ENCODE assay signal across 26 cellular contexts in genomic region chr22:38741166-38741565, GRCh38. TPM values are rescaled to one million over a fixed set of nuclear protein-coding genes. Genes with fewer than 3 reads are reported as not detected.
A peak's percentile ranks its signal among the peaks of the same experiment; 100 is the strongest.
DNase-seq lines count a peak whose midpoint lies in the region; ATAC-seq and TF ChIP-seq lines count a peak whose summit lies in the region.
"Had no signal": no experiment of that assay in that cellular context is flagged by ENCODE, and none has a peak within 500 bp of the region (broad histone marks: within the 10 kb centered on the region; RNA-seq: fewer than 3 reads in every experiment).

No MANE protein-coding gene starts in this region.

- DNase-seq in activated T-cell treated with anti-CD3 and anti-CD28 coated beads, Interleukin-2, amount 50 U/mL, for 72 hours: no peak
- DNase-seq in activated T-cell treated with anti-CD3 and anti-CD28 coated beads, Interleukin-2, amount 50 U/mL, for 4 hours: no peak
- DNase-seq in CD8-positive, alpha-beta T cell: no peak
- no peak for DNase-seq in activated naive CD8-positive, alpha-beta T cell treated with anti-CD3 and anti-CD28 coated beads, Interleukin-2, amount 10 ng/mL, durations not matched to agents 7 days and 5 days
- no peak for DNase-seq in naive thymus-derived CD8-positive, alpha-beta T cell
- no peak for DNase-seq in NCI-H146 treated with DMSO at 0.1 percent for 48 hours (lab: John Stamatoyannopoulos, UW; ENCODE audit: unreplicated experiment)
- DNase-seq in erythroblast (lab: John Stamatoyannopoulos, UW): no peak
- DNase-seq: ACHN; activated gamma-delta T cell; foreskin melanocyte; mesenchymal stem cell; naive B cell; NCI-H1417 treated with DMSO at 0.1 percent for 48 hours; NCI-H2171; NCI-H526 treated with DMSO at 0.1 percent for 48 hours; small intestine; stimulated activated CD4-positive, alpha-beta T cell treated with anti-CD3 and anti-CD28 coated beads, Interleukin-4, amount 100 ng/mL, for 4 hours had no signal

- H3K27ac Mint-ChIP-seq in activated T-cell treated with anti-CD3 and anti-CD28 coated beads, Interleukin-2, amount 50 U/mL, for 72 hours: peak overlapping the region; percentile 14
- peak overlapping the region; percentile 82 for H3K27ac Mint-ChIP-seq in CD8-positive, alpha-beta T cell
- H3K27ac Mint-ChIP-seq in activated naive CD8-positive, alpha-beta T cell treated with anti-CD3 and anti-CD28 coated beads, Interleukin-2, amount 10 ng/mL, durations not matched to agents 7 days and 5 days: peak overlapping the region; percentile 67
- H3K27ac Mint-ChIP-seq in naive thymus-derived CD8-positive, alpha-beta T cell: peak overlapping the region; percentile 78 to 91 (median 86)
- H3K27ac Mint-ChIP-seq: dendritic cell treated with granulocyte-macrophage colony-stimulating factor and Interleukin-4, amounts not matched to agents 40 ng/mL and 50 ng/mL, for 4 days had no signal

- peaks cover 8 to 39% of the 10 kb centered on the region in 2 donors for H3K36me3 Mint-ChIP-seq in activated T-cell treated with anti-CD3 and anti-CD28 coated beads, Interleukin-2, amount 50 U/mL, for 72 hours (ENCODE audit: insufficient read depth in 2 of 2)
- peaks cover 36% of the 10 kb centered on the region for H3K36me3 Mint-ChIP-seq in activated T-cell treated with anti-CD3 and anti-CD28 coated beads, Interleukin-2, amount 50 U/mL, for 4 hours (ENCODE audit: insufficient read depth)
- peaks cover 98% of the 10 kb centered on the region for H3K36me3 Mint-ChIP-seq in CD8-positive, alpha-beta T cell
- peaks cover 46% of the 10 kb centered on the region for H3K36me3 Mint-ChIP-seq in activated naive CD8-positive, alpha-beta T cell treated with anti-CD3 and anti-CD28 coated beads, Interleukin-2, amount 10 ng/mL, durations not matched to agents 7 days and 5 days
- peaks cover 5 to 100% (median 30%) of the 10 kb centered on the region in 3 donors for H3K36me3 Mint-ChIP-seq in naive thymus-derived CD8-positive, alpha-beta T cell

- TF ChIP-seq CTCF in CD8-positive, alpha-beta T cell (IDR thresholded peaks at IDR 0.05): no peak

- POLR2A ChIA-PET in CD8-positive, alpha-beta T cell (lab: Charles Lee): interaction anchor here (5.1 to 16.0 kb wide), 2 partner anchors 8 to 12 kb away, joined by 53 to 589 read pairs; partner anchors contain the start of gene SUN2
- POLR2A ChIA-PET in activated naive CD8-positive, alpha-beta T cell treated with anti-CD3 and anti-CD28 coated beads, Interleukin-2, amount 10 ng/mL, durations not matched to agents 7 days and 5 days (lab: Charles Lee): interaction anchor here (0.7 to 16.1 kb wide), 4 partner anchors 9 to 22 kb away, joined by 3 to 386 read pairs (median 22); partner anchors contain the start of gene SUN2
- POLR2A ChIA-PET in naive thymus-derived CD8-positive, alpha-beta T cell (lab: Charles Lee): interaction anchor here (36.4 to 37.2 kb wide), 2 partner anchors 2 to 14 kb away, joined by 1495 read pairs; partner anchors contain the start of gene SUN2

- CTCF ChIA-PET in CD8-positive, alpha-beta T cell (lab: Charles Lee): interaction anchor here (0.9 kb wide), 1 partner anchor 13 kb away, joined by 3 read pairs; no protein-coding TSS in a partner anchor

- H3K36me3 ChIP-seq in CD8-positive, alpha-beta T cell (ENCODE audit: insufficient read depth, low read length): peaks cover 96% of the 10 kb centered on the region

- ATAC-seq in activated T-cell treated with anti-CD3 and anti-CD28 coated beads, Interleukin-2, amount 50 U/mL, for 72 hours (replicated peaks in 1 of 2): no peak
- ATAC-seq in activated T-cell treated with anti-CD3 and anti-CD28 coated beads, Interleukin-2, amount 50 U/mL, for 4 hours: no peak
- no peak for ATAC-seq in CD8-positive, alpha-beta T cell
- ATAC-seq in activated naive CD8-positive, alpha-beta T cell treated with anti-CD3 and anti-CD28 coated beads, Interleukin-2, amount 10 ng/mL, durations not matched to agents 7 days and 5 days (ENCODE audit: low read depth): no peak
- no peak for ATAC-seq in naive thymus-derived CD8-positive, alpha-beta T cell
- ATAC-seq in HG03039 (IDR thresholded peaks at IDR 0.05; ENCODE audit: unreplicated experiment): no peak
- ATAC-seq: GM12878, HepG2 had no signal

- peaks cover 87% of the 10 kb centered on the region for H3K4me1 ChIP-seq in CD8-positive, alpha-beta T cell (ENCODE audit: insufficient read depth, low read length)
- H3K4me1 ChIP-seq: HAP-1, prostate gland, suprapubic skin had no signal

- no peaks in the 10 kb centered on the region for H3K9me3 Mint-ChIP-seq in activated T-cell treated with anti-CD3 and anti-CD28 coated beads, Interleukin-2, amount 50 U/mL, for 72 hours
- no peaks in the 10 kb centered on the region for H3K9me3 Mint-ChIP-seq in activated T-cell treated with anti-CD3 and anti-CD28 coated beads, Interleukin-2, amount 50 U/mL, for 4 hours
- H3K9me3 Mint-ChIP-seq in CD8-positive, alpha-beta T cell: no peaks in the 10 kb centered on the region
- H3K9me3 Mint-ChIP-seq in activated naive CD8-positive, alpha-beta T cell treated with anti-CD3 and anti-CD28 coated beads, Interleukin-2, amount 10 ng/mL, durations not matched to agents 7 days and 5 days: no peaks in the 10 kb centered on the region
- no peaks in the 10 kb centered on the region for H3K9me3 Mint-ChIP-seq in naive thymus-derived CD8-positive, alpha-beta T cell
- H3K9me3 Mint-ChIP-seq: brain; dendritic cell treated with granulocyte-macrophage colony-stimulating factor and Interleukin-4, amounts not matched to agents 40 ng/mL and 50 ng/mL, for 4 days; naive B cell had no signal

- peaks cover 25% of the 10 kb centered on the region for H3K4me1 Mint-ChIP-seq in activated T-cell treated with anti-CD3 and anti-CD28 coated beads, Interleukin-2, amount 50 U/mL, for 72 hours (ENCODE audit: low read depth)
- peaks cover 20% of the 10 kb centered on the region for H3K4me1 Mint-ChIP-seq in activated T-cell treated with anti-CD3 and anti-CD28 coated beads, Interleukin-2, amount 50 U/mL, for 4 hours (ENCODE audit: low read depth)
- H3K4me1 Mint-ChIP-seq in CD8-positive, alpha-beta T cell (ENCODE audit: low read depth): peaks cover 59% of the 10 kb centered on the region
- peaks cover 24% of the 10 kb centered on the region for H3K4me1 Mint-ChIP-seq in activated naive CD8-positive, alpha-beta T cell treated with anti-CD3 and anti-CD28 coated beads, Interleukin-2, amount 10 ng/mL, durations not matched to agents 7 days and 5 days
- peaks cover 23 to 83% (median 54%) of the 10 kb centered on the region in 4 donors for H3K4me1 Mint-ChIP-seq in naive thymus-derived CD8-positive, alpha-beta T cell
- H3K4me1 Mint-ChIP-seq: brain had no signal

- H3K9me3 ChIP-seq in CD8-positive, alpha-beta T cell (ENCODE audit: low read length): no peaks in the 10 kb centered on the region
- H3K9me3 ChIP-seq: HAP-1, prostate gland, suprapubic skin had no signal

- H3K4me3 ChIP-seq in CD8-positive, alpha-beta T cell (ENCODE audit: low read depth, low read length): no peak overlapping the region
- H3K4me3 ChIP-seq: GM12878, HAP-1, prostate gland, suprapubic skin had no signal

- intact Hi-C loops in CD8-positive, alpha-beta T cell (cut with DNase I, micrococcal nuclease): no loop called here

- H3K27ac ChIP-seq in CD8-positive, alpha-beta T cell (ENCODE audit: low read depth, low read length): peak overlapping the region; percentile 3
- H3K27ac ChIP-seq: prostate gland, suprapubic skin, VCaP had no signal

- H3K27me3 Mint-ChIP-seq in activated T-cell treated with anti-CD3 and anti-CD28 coated beads, Interleukin-2, amount 50 U/mL, for 72 hours (ENCODE audit: low read depth): no peaks in the 10 kb centered on the region
- H3K27me3 Mint-ChIP-seq in activated T-cell treated with anti-CD3 and anti-CD28 coated beads, Interleukin-2, amount 50 U/mL, for 4 hours (ENCODE audit: low read depth): no peaks in the 10 kb centered on the region
- H3K27me3 Mint-ChIP-seq in CD8-positive, alpha-beta T cell (ENCODE audit: low read depth): no peaks in the 10 kb centered on the region
- no peaks in the 10 kb centered on the region for H3K27me3 Mint-ChIP-seq in activated naive CD8-positive, alpha-beta T cell treated with anti-CD3 and anti-CD28 coated beads, Interleukin-2, amount 10 ng/mL, durations not matched to agents 7 days and 5 days
- H3K27me3 Mint-ChIP-seq in naive thymus-derived CD8-positive, alpha-beta T cell: no peaks in the 10 kb centered on the region
- H3K27me3 Mint-ChIP-seq: brain; dendritic cell treated with granulocyte-macrophage colony-stimulating factor and Interleukin-4, amounts not matched to agents 40 ng/mL and 50 ng/mL, for 4 days; naive B cell had no signal

- H3K27me3 ChIP-seq in CD8-positive, alpha-beta T cell (ENCODE audit: insufficient read depth, low read length): no peaks in the 10 kb centered on the region
- H3K27me3 ChIP-seq: suprapubic skin had no signal

- no peak overlapping the region for H3K4me3 Mint-ChIP-seq in activated T-cell treated with anti-CD3 and anti-CD28 coated beads, Interleukin-2, amount 50 U/mL, for 72 hours
- no peak overlapping the region for H3K4me3 Mint-ChIP-seq in activated T-cell treated with anti-CD3 and anti-CD28 coated beads, Interleukin-2, amount 50 U/mL, for 4 hours
- H3K4me3 Mint-ChIP-seq in CD8-positive, alpha-beta T cell: peak overlapping the region; percentile 26
- no peak overlapping the region for H3K4me3 Mint-ChIP-seq in activated naive CD8-positive, alpha-beta T cell treated with anti-CD3 and anti-CD28 coated beads, Interleukin-2, amount 10 ng/mL, durations not matched to agents 7 days and 5 days
- peak overlapping the region in 7 of 10 donors; percentile 7 to 68 (median 22) for H3K4me3 Mint-ChIP-seq in naive thymus-derived CD8-positive, alpha-beta T cell
- H3K4me3 Mint-ChIP-seq: brain; dendritic cell treated with granulocyte-macrophage colony-stimulating factor and Interleukin-4, amounts not matched to agents 40 ng/mL and 50 ng/mL, for 4 days; naive B cell had no signal

- TF ChIP-seq POLR2A in erythroblast (IDR thresholded peaks at IDR 0.05; ENCODE audit: low read length): no peak

RNA-seq across cellular contexts. Expression of gene SUN2, which starts 14.6 kb away (rescaled TPM):
- total RNA-seq in activated T-cell treated with anti-CD3 and anti-CD28 coated beads, Interleukin-2, amount 50 U/mL, for 72 hours: 100 to 1,000 TPM; 175 to 179 TPM
- 10 to 100 TPM; 30.1 to 44.6 (median 44.0) TPM for total RNA-seq in activated T-cell treated with anti-CD3 and anti-CD28 coated beads, Interleukin-2, amount 50 U/mL, for 4 hours
- 100 to 1,000 TPM; 431 to 454 TPM for total RNA-seq in CD8-positive, alpha-beta T cell
- 100 to 1,000 TPM; 607 to 626 TPM for total RNA-seq in activated naive CD8-positive, alpha-beta T cell treated with anti-CD3 and anti-CD28 coated beads, Interleukin-2, amount 10 ng/mL, durations not matched to agents 7 days and 5 days
- total RNA-seq in naive thymus-derived CD8-positive, alpha-beta T cell: 1,000 to 10,000 TPM; 1,061 to 1,073 TPM
- 100 to 1,000 TPM; 491 to 802 (median 518) TPM for polyA plus RNA-seq in naive thymus-derived CD8-positive, alpha-beta T cell

RNA-seq across cellular contexts. Expression of gene GTPBP1, which starts 35.4 kb away (rescaled TPM):
- total RNA-seq in activated T-cell treated with anti-CD3 and anti-CD28 coated beads, Interleukin-2, amount 50 U/mL, for 72 hours: 100 to 1,000 TPM in 1 of 2 donors, 10 to 100 TPM in 1; 96.8 to 127 TPM
- total RNA-seq in activated T-cell treated with anti-CD3 and anti-CD28 coated beads, Interleukin-2, amount 50 U/mL, for 4 hours: 10 to 100 TPM; 69.9 to 80.4 (median 76.5) TPM
- total RNA-seq in CD8-positive, alpha-beta T cell: 100 to 1,000 TPM; 341 to 346 TPM
- total RNA-seq in activated naive CD8-positive, alpha-beta T cell treated with anti-CD3 and anti-CD28 coated beads, Interleukin-2, amount 10 ng/mL, durations not matched to agents 7 days and 5 days: 10 to 100 TPM; 98.6 TPM
- total RNA-seq in naive thymus-derived CD8-positive, alpha-beta T cell: 10 to 100 TPM; 64.6 to 73.3 TPM
- 10 to 100 TPM; 17.2 to 29.3 (median 22.6) TPM for polyA plus RNA-seq in naive thymus-derived CD8-positive, alpha-beta T cell

RNA-seq across cellular contexts. Expression of gene JOSD1, which starts 40.4 kb away (rescaled TPM):
- total RNA-seq in activated T-cell treated with anti-CD3 and anti-CD28 coated beads, Interleukin-2, amount 50 U/mL, for 72 hours: 100 to 1,000 TPM; 144 to 161 TPM
- 10 to 100 TPM; 65.3 to 76.0 (median 72.8) TPM for total RNA-seq in activated T-cell treated with anti-CD3 and anti-CD28 coated beads, Interleukin-2, amount 50 U/mL, for 4 hours
- total RNA-seq in CD8-positive, alpha-beta T cell: 100 to 1,000 TPM; 364 to 375 TPM
- 10 to 100 TPM; 59.1 to 61.6 TPM for total RNA-seq in activated naive CD8-positive, alpha-beta T cell treated with anti-CD3 and anti-CD28 coated beads, Interleukin-2, amount 10 ng/mL, durations not matched to agents 7 days and 5 days
- total RNA-seq in naive thymus-derived CD8-positive, alpha-beta T cell: 10 to 100 TPM; 50.5 to 52.6 TPM
- 1 to 10 TPM; 6.7 to 8.2 (median 7.8) TPM for polyA plus RNA-seq in naive thymus-derived CD8-positive, alpha-beta T cell

RNA-seq across cellular contexts. Expression of gene DNAL4, which starts 52.8 kb away (rescaled TPM):
- 10 to 100 TPM; 10.6 to 16.6 TPM for total RNA-seq in activated T-cell treated with anti-CD3 and anti-CD28 coated beads, Interleukin-2, amount 50 U/mL, for 72 hours
- 1 to 10 TPM; 4.5 to 6.1 (median 5.1) TPM for total RNA-seq in activated T-cell treated with anti-CD3 and anti-CD28 coated beads, Interleukin-2, amount 50 U/mL, for 4 hours
- total RNA-seq in CD8-positive, alpha-beta T cell: 1 to 10 TPM; 2.5 to 3.6 TPM
- total RNA-seq in activated naive CD8-positive, alpha-beta T cell treated with anti-CD3 and anti-CD28 coated beads, Interleukin-2, amount 10 ng/mL, durations not matched to agents 7 days and 5 days: 10 to 100 TPM in 1 of 2 experiments, 1 to 10 TPM in 1; 9.3 to 12.0 TPM
- total RNA-seq in naive thymus-derived CD8-positive, alpha-beta T cell: 10 to 100 TPM in 1 of 2 experiments, 1 to 10 TPM in 1; 9.3 to 11.5 TPM
- 10 to 100 TPM; 11.2 to 14.7 (median 13.1) TPM for polyA plus RNA-seq in naive thymus-derived CD8-positive, alpha-beta T cell

RNA-seq across cellular contexts. Expression of gene TOMM22, which starts 59.4 kb away (rescaled TPM):
- total RNA-seq in activated T-cell treated with anti-CD3 and anti-CD28 coated beads, Interleukin-2, amount 50 U/mL, for 72 hours: 10 to 100 TPM; 65.4 to 67.1 TPM
- 100 to 1,000 TPM; 247 to 280 (median 249) TPM for total RNA-seq in activated T-cell treated with anti-CD3 and anti-CD28 coated beads, Interleukin-2, amount 50 U/mL, for 4 hours
- 10 to 100 TPM; 75.2 to 75.4 TPM for total RNA-seq in CD8-positive, alpha-beta T cell
- total RNA-seq in activated naive CD8-positive, alpha-beta T cell treated with anti-CD3 and anti-CD28 coated beads, Interleukin-2, amount 10 ng/mL, durations not matched to agents 7 days and 5 days: 10 to 100 TPM; 58.7 to 60.4 TPM
- total RNA-seq in naive thymus-derived CD8-positive, alpha-beta T cell: 10 to 100 TPM; 56.1 to 60.9 TPM
- polyA plus RNA-seq in naive thymus-derived CD8-positive, alpha-beta T cell: 10 to 100 TPM; 67.2 to 79.3 (median 75.9) TPM

Comparison
In these comparisons a context has a peak if more than half of its experiments do, and no peak if none do; other contexts are left out.
1. H3K27ac Mint-ChIP-seq: peak in every context shown above with its lines; median percentile 86 in naive thymus-derived CD8-positive, alpha-beta T cell; 82 in CD8-positive, alpha-beta T cell; 67 in activated naive CD8-positive, alpha-beta T cell treated with anti-CD3 and anti-CD28 coated beads, Interleukin-2, amount 10 ng/mL, durations not matched to agents 7 days and 5 days; 14 in activated T-cell treated with anti-CD3 and anti-CD28 coated beads, Interleukin-2, amount 50 U/mL, for 72 hours.
2. H3K4me3 Mint-ChIP-seq: peak in CD8-positive, alpha-beta T cell (single experiment) and naive thymus-derived CD8-positive, alpha-beta T cell (7 of 10); none in activated T-cell treated with anti-CD3 and anti-CD28 coated beads, Interleukin-2, amount 50 U/mL, for 72 hours (0 of 2), activated T-cell treated with anti-CD3 and anti-CD28 coated beads, Interleukin-2, amount 50 U/mL, for 4 hours (single experiment) and activated naive CD8-positive, alpha-beta T cell treated with anti-CD3 and anti-CD28 coated beads, Interleukin-2, amount 10 ng/mL, durations not matched to agents 7 days and 5 days (single experiment).